Comparison of ENCODE assay signal across 20 cellular contexts in genomic region chr7:48106906-48107659, GRCh38. TPM values are rescaled to one million over a fixed set of nuclear protein-coding genes. Genes with fewer than 3 reads are reported as not detected.
DNase-seq lines count a peak whose midpoint lies in the region; ATAC-seq and TF ChIP-seq lines count a peak whose summit lies in the region.
"Had no signal": no experiment of that assay in that cellular context is flagged by ENCODE, and none has a peak within 500 bp of the region (broad histone marks: within the 10 kb centered on the region; RNA-seq: fewer than 3 reads in every experiment).

No MANE protein-coding gene starts in this region.

- peak; percentile 4 for DNase-seq in activated CD4-positive, alpha-beta T cell treated with anti-CD3 and anti-CD28 coated beads, Interleukin-2, amount 10 ng/mL, durations not matched to agents 7 days and 5 days
- no peak for DNase-seq in activated CD4-positive, alpha-beta T cell treated with anti-CD3 and anti-CD28 coated beads, Interleukin-2, amount 50 U/mL, for 48 hours
- DNase-seq in GM23338 (ENCODE audit: low spot score) (no peak), endothelial cell (ENCODE audit: low spot score) (no peak), natural killer cell (no peak), RKO (ENCODE audit: low spot score) (no peak), GM10248 (ENCODE audit: extremely low spot score) (no peak), mesenteric fat pad (ENCODE audit: low spot score) (no peak)
- DNase-seq: DMS53; GDM1; MV-4-11; NCI-H1105 treated with DMSO at 0.1 percent for 48 hours; NCI-H2029 treated with DMSO at 0.1 percent for 48 hours; NCI-H226; NCI-H510A treated with DMSO at 0.1 percent for 48 hours; NCI-H748 treated with DMSO at 0.1 percent for 48 hours; NK-92 treated with Interleukin-12 subunit alpha and Interleukin-12 subunit beta, amount 100 ng/mL, for 24 hours had no signal

- peaks cover 29% of the 10 kb centered on the region for H3K4me1 Mint-ChIP-seq in activated CD4-positive, alpha-beta T cell treated with anti-CD3 and anti-CD28 coated beads, Interleukin-2, amount 10 ng/mL, durations not matched to agents 7 days and 5 days
- H3K4me1 Mint-ChIP-seq in GM23338: peaks cover 14% of the 10 kb centered on the region
- H3K4me1 Mint-ChIP-seq in endothelial cell (ENCODE audit: unreplicated experiment): peaks cover 3% of the 10 kb centered on the region
- peaks cover 27 to 44% of the 10 kb centered on the region in 2 donors for H3K4me1 Mint-ChIP-seq in natural killer cell

- H3K9me3 Mint-ChIP-seq in activated CD4-positive, alpha-beta T cell treated with anti-CD3 and anti-CD28 coated beads, Interleukin-2, amount 10 ng/mL, durations not matched to agents 7 days and 5 days: no peaks in the 10 kb centered on the region
- H3K9me3 Mint-ChIP-seq in GM23338 (no peaks in the 10 kb centered on the region), endothelial cell (ENCODE audit: unreplicated experiment) (no peaks in the 10 kb centered on the region), natural killer cell (no peaks in the 10 kb centered on the region)
- H3K9me3 Mint-ChIP-seq: IgD-negative memory B cell had no signal

- no peaks in the 10 kb centered on the region for H4K20me1 ChIP-seq in GM23338 (replicated peaks; ENCODE audit: insufficient read depth)

- H3K27ac ChIP-seq in GM23338 (ENCODE audit: low read depth): 0 out of 2 replicates have a peak overlapping the region, but pooled peaks have one; percentile 55

- peaks cover 22% of the 10 kb centered on the region for H3K36me3 ChIP-seq in GM23338 (ENCODE audit: insufficient read depth)

- no peak overlapping the region for H3K27ac Mint-ChIP-seq in activated CD4-positive, alpha-beta T cell treated with anti-CD3 and anti-CD28 coated beads, Interleukin-2, amount 10 ng/mL, durations not matched to agents 7 days and 5 days
- H3K27ac Mint-ChIP-seq in GM23338: no peak overlapping the region
- no peak overlapping the region for H3K27ac Mint-ChIP-seq in endothelial cell (ENCODE audit: unreplicated experiment)
- peak overlapping the region; percentile 60 to 77 for H3K27ac Mint-ChIP-seq in natural killer cell
- H3K27ac Mint-ChIP-seq: B cell, IgD-negative memory B cell had no signal

- TF ChIP-seq CTCF in GM23338 (conservative IDR thresholded peaks at IDR 0.05; ENCODE audit: low read depth in 2 of 2) (no peak), endothelial cell (IDR thresholded peaks at IDR 0.05; ENCODE audit: unreplicated experiment) (no peak), natural killer cell (IDR thresholded peaks at IDR 0.05) (no peak), GM10248 (IDR thresholded peaks at IDR 0.05; ENCODE audit: control extremely low read depth, extremely low read depth, low read depth, missing control alignments) (no peak)

- no peak overlapping the region for H3K4me2 ChIP-seq in GM23338

- H3K27me3 ChIP-seq in GM23338 (ENCODE audit: insufficient read depth): no peaks in the 10 kb centered on the region

- CTCF ChIA-PET in activated CD4-positive, alpha-beta T cell treated with anti-CD3 and anti-CD28 coated beads, Interleukin-2, amount 10 ng/mL, durations not matched to agents 7 days and 5 days (lab: Charles Lee): interaction anchor here (0.6 to 2.9 kb wide), 6 partner anchors 11 to 1689 kb away, joined by 3 to 9 read pairs (median 4); no protein-coding TSS in a partner anchor
- CTCF ChIA-PET in GM10248 (lab: Yijun Ruan, JAX): interaction anchor here (2.4 to 10.6 kb wide), 3 partner anchors 116 to 160 kb away, joined by 5 to 187 read pairs (median 88); partner anchors contain the start of gene PKD1L1

- POLR2A ChIA-PET in activated CD4-positive, alpha-beta T cell treated with anti-CD3 and anti-CD28 coated beads, Interleukin-2, amount 10 ng/mL, durations not matched to agents 7 days and 5 days (lab: Charles Lee): no interaction called here
- POLR2A ChIA-PET in GM10248 (lab: Yijun Ruan, JAX): interaction anchor here (0.6 kb wide), 1 partner anchor 114 kb away, joined by 3 read pairs; no protein-coding TSS in a partner anchor

- H2AFZ ChIP-seq in GM23338: no peak overlapping the region

- no peaks in the 10 kb centered on the region for H3K27me3 Mint-ChIP-seq in activated CD4-positive, alpha-beta T cell treated with anti-CD3 and anti-CD28 coated beads, Interleukin-2, amount 10 ng/mL, durations not matched to agents 7 days and 5 days
- H3K27me3 Mint-ChIP-seq in GM23338 (ENCODE audit: insufficient read depth, low read depth, poor library complexity) (peaks cover 7% of the 10 kb centered on the region), endothelial cell (ENCODE audit: unreplicated experiment) (peaks cover 12% of the 10 kb centered on the region), natural killer cell (ENCODE audit: low read depth in 2 of 2) (no peaks in the 10 kb centered on the region)

- H3K79me2 ChIP-seq in GM23338 (replicated peaks; ENCODE audit: insufficient read depth): no peaks in the 10 kb centered on the region

- H3K36me3 Mint-ChIP-seq in activated CD4-positive, alpha-beta T cell treated with anti-CD3 and anti-CD28 coated beads, Interleukin-2, amount 10 ng/mL, durations not matched to agents 7 days and 5 days (ENCODE audit: low read depth): peaks cover 64% of the 10 kb centered on the region
- H3K36me3 Mint-ChIP-seq in GM23338 (ENCODE audit: low read depth): peaks cover 69% of the 10 kb centered on the region
- peaks cover 56% of the 10 kb centered on the region for H3K36me3 Mint-ChIP-seq in endothelial cell (ENCODE audit: low read depth, unreplicated experiment)
- H3K36me3 Mint-ChIP-seq in natural killer cell: peaks cover 17% of the 10 kb centered on the region

- no peak overlapping the region for H3K4me3 ChIP-seq in GM23338

- no peak overlapping the region for H3K4me3 Mint-ChIP-seq in activated CD4-positive, alpha-beta T cell treated with anti-CD3 and anti-CD28 coated beads, Interleukin-2, amount 10 ng/mL, durations not matched to agents 7 days and 5 days
- H3K4me3 Mint-ChIP-seq in GM23338 (no peak overlapping the region), endothelial cell (ENCODE audit: unreplicated experiment) (peak overlapping the region; percentile 47), natural killer cell (no peak overlapping the region)
- H3K4me3 Mint-ChIP-seq: B cell, CD14-positive monocyte, IgD-negative memory B cell had no signal

- intact Hi-C loops in natural killer cell (cut with micrococcal nuclease): no loop called here

- ATAC-seq in GM23338 (no peak), natural killer cell (no peak)

- no peaks in the 10 kb centered on the region for H3F3A ChIP-seq in GM23338 (replicated peaks; ENCODE audit: low read depth)

- no peaks in the 10 kb centered on the region for H3K9me2 ChIP-seq in GM23338 (ENCODE audit: insufficient read depth)

- H3K4me1 ChIP-seq in GM23338 (ENCODE audit: insufficient read depth): 0 out of 2 replicates have a peak, but pooled peaks cover 3% of the 10 kb centered on the region

TF ChIP-seq in GM23338, 12 proteins besides CTCF, POLR2A, EP300 and RAD21 (continues in another document):
- TF ChIP-seq NANOG (IDR thresholded peaks at IDR 0.05; ENCODE audit: borderline replicate concordance) (no peak), EZH2phosphoT487 (IDR thresholded peaks at IDR 0.05; ENCODE audit: unreplicated experiment) (no peak), STAT1 (IDR thresholded peaks at IDR 0.05; ENCODE audit: unreplicated experiment) (no peak), JUNB (IDR thresholded peaks at IDR 0.05; ENCODE audit: unreplicated experiment) (no peak)

RNA-seq across cellular contexts. Expression of gene UPP1, which starts 18.0 kb away (rescaled TPM):
- 100 to 1,000 TPM; 100 to 114 TPM for total RNA-seq in activated CD4-positive, alpha-beta T cell treated with anti-CD3 and anti-CD28 coated beads, Interleukin-2, amount 10 ng/mL, durations not matched to agents 7 days and 5 days
- 22.7 and 28.6 TPM in 2 replicates for total RNA-seq in GM23338 (2014; rRNA removed; shearing (Covaris generic))
- 43.5 and 44.1 TPM in 2 replicates for polyA plus RNA-seq in GM23338 (2016; fragmentation: Nextera tagmentation; extraction: Ambion mirVana)
- total RNA-seq in endothelial cell (ENCODE audit: unreplicated experiment): 77.4 TPM
- 100 to 1,000 TPM in 2 of 3 donors, 10 to 100 TPM in 1; 98.5 to 121 (median 113) TPM for total RNA-seq in natural killer cell
- 68.9 TPM for total RNA-seq in mesenteric fat pad

Comparison
In these comparisons a context has a peak if more than half of its experiments do, and no peak if none do; other contexts are left out.
1. H3K27ac Mint-ChIP-seq: peak in natural killer cell (2 of 2); none in activated CD4-positive, alpha-beta T cell treated with anti-CD3 and anti-CD28 coated beads, Interleukin-2, amount 10 ng/mL, durations not matched to agents 7 days and 5 days (single experiment), GM23338 (single experiment) and endothelial cell (single experiment).